Comparison of ENCODE assay signal across 19 cellular contexts in the genomic region with DNA sequence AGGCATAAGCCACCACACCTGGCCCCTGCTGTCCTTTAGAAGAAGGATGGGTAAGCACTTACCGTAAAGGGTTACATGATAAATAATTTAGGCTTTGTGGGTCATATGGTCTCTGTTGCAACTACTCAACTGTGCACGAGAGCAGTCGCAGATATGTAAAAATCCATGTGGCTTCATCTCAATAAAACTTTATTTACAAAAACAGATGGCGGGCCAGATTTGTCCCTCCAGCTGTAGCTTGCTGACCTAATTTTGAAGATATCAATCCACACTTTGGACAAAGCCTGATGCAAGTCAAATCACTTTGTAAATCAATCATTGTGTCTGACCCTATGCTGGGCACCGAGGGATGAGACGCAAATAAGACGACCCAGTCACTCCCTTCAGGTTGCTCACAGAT. TPM values are rescaled to one million over a fixed set of nuclear protein-coding genes. Genes with fewer than 3 reads are reported as not detected.
DNase-seq lines count a peak whose midpoint lies in the region; ATAC-seq, FAIRE-seq and TF ChIP-seq lines count a peak whose summit lies in the region.
"Had no signal": no experiment of that assay in that cellular context is flagged by ENCODE, and none has a peak within 500 bp of the region (broad histone marks: within the 10 kb centered on the region; RNA-seq: fewer than 3 reads in every experiment).

No MANE protein-coding gene starts in this region.

- in situ Hi-C loops in HepG2 (cut with HindIII; ENCODE audit: extremely low pct_ligation_motif_present, low pct_unique_long_range_greater_than_20kb) = no loop called here

- no peaks in the 10 kb centered on the region for H3K9me3 ChIP-seq in HepG2 (ENCODE audit: low read length)
- no peaks in the 10 kb centered on the region for H3K9me3 ChIP-seq in right lobe of liver
- no peaks in the 10 kb centered on the region for H3K9me3 ChIP-seq in esophagus muscularis mucosa
- H3K9me3 ChIP-seq: BLaER1 had no signal

- no peak overlapping the region for H3K4me3 ChIP-seq in HepG2 (replicated peaks in 1 of 3; ENCODE audit: insufficient read depth in 1 of 3, low read depth in 2 of 3, low read length in 3 of 3)
- no peak overlapping the region for H3K4me3 ChIP-seq in right lobe of liver
- no peak overlapping the region for H3K4me3 ChIP-seq in esophagus muscularis mucosa
- H3K4me3 ChIP-seq: BLaER1 had no signal

- CTCF ChIA-PET in HepG2 (lab: Yijun Ruan, JAX; ENCODE audit: low intra/inter-chr PET ratio, low total read pairs) = no interaction called here

- no peak for TF ChIP-seq RAD21 in HepG2 (CRISPR knock-in tag; IDR thresholded peaks at IDR 0.05)

- ATAC-seq in HepG2 (no peak), right lobe of liver (no peak)

- DNase-seq in DMS 273 (lab: John Stamatoyannopoulos, UW; ENCODE audit: unreplicated experiment) (peak; percentile 38), DMS 273 treated with DMSO at 0.1 percent for 48 hours (lab: John Stamatoyannopoulos, UW) (no peak), HepG2 (ENCODE audit: low spot score) (no peak), right lobe of liver (no peak), esophagus muscularis mucosa (ENCODE audit: extremely low spot score) (peak; percentile 75), GM19239 (ENCODE audit: insufficient read length, low spot score) (no peak), frontal cortex (ENCODE audit: low spot score in 2 of 2) (no peak)
- DNase-seq: CD4-positive, alpha-beta T cell; CD8-positive, alpha-beta memory T cell; DMS153; DND-41; HCEC 1CT had no signal

- no peak overlapping the region for H2AFZ ChIP-seq in HepG2 (ENCODE audit: low read length)

- TF ChIP-seq CTCF in HepG2 (CRISPR knock-in tag; IDR thresholded peaks at IDR 0.05) (no peak), right lobe of liver (IDR thresholded peaks at IDR 0.05) (no peak), esophagus muscularis mucosa (IDR thresholded peaks at IDR 0.05) (no peak)

- no peak overlapping the region for H3K9ac ChIP-seq in HepG2 (ENCODE audit: insufficient read depth, low read depth, low read length)
- H3K9ac ChIP-seq: BLaER1 had no signal

- WGBS in HepG2 (ENCODE audit: low lambda C conversion rate) = 60% methylated on average over 7 of the region's 7 CpGs
- WGBS in right lobe of liver (ENCODE audit: insufficient coverage, low coverage, low lambda C conversion rate, missing lambda C conversion rate) = 91% methylated on average over 7 of the region's 7 CpGs
- 81% methylated on average over 7 of the region's 7 CpGs for WGBS in esophagus muscularis mucosa

- intact Hi-C loops in HepG2 (cut with micrococcal nuclease; ENCODE audit: unreplicated experiment) (no loop called here), right lobe of liver (cut with DNase I) (no loop called here), esophagus muscularis mucosa (cut with DNase I) (no loop called here)

- H3K27ac ChIP-seq in HepG2 (ENCODE audit: extremely low read length, insufficient read depth, low read length) (no peak overlapping the region), right lobe of liver (no peak overlapping the region), esophagus muscularis mucosa (replicated peaks in 1 of 4) (no peak overlapping the region)
- H3K27ac ChIP-seq: 22Rv1, BLaER1, C4-2B had no signal

- TF ChIP-seq EP300 in HepG2 (IDR thresholded peaks at IDR 0.05; ENCODE audit: low read depth in 2 of 2, low read length in 2 of 2) (no peak), HepG2 (CRISPR knock-in tag; IDR thresholded peaks at IDR 0.05; ENCODE audit: borderline replicate concordance) (no peak), esophagus muscularis mucosa (IDR thresholded peaks at IDR 0.05) (no peak)

- peaks cover 8 to 31% of the 10 kb centered on the region in 2 experiments; a peak in 3 of 5 replicates for H3K27me3 ChIP-seq in HepG2 (ENCODE audit: control insufficient read depth in 1 of 2, insufficient read depth in 2 of 2, low read length in 2 of 2)
- no peaks in the 10 kb centered on the region for H3K27me3 ChIP-seq in right lobe of liver
- peaks cover 0 to 26% (median 0%) of the 10 kb centered on the region in 4 donors for H3K27me3 ChIP-seq in esophagus muscularis mucosa
- H3K27me3 ChIP-seq: BLaER1 had no signal

- no peaks in the 10 kb centered on the region for H4K20me1 ChIP-seq in HepG2 (ENCODE audit: insufficient read depth, low read length)
- H4K20me1 ChIP-seq: BLaER1 had no signal

- POLR2A ChIA-PET in HepG2 (lab: Yijun Ruan, JAX) = no interaction called here

- peaks cover 29% of the 10 kb centered on the region for H3K4me1 ChIP-seq in HepG2 (ENCODE audit: insufficient read depth, low read length)
- H3K4me1 ChIP-seq in right lobe of liver = no peaks in the 10 kb centered on the region
- H3K4me1 ChIP-seq in esophagus muscularis mucosa = no peaks in the 10 kb centered on the region

- FAIRE-seq in HepG2 (lab: Jason Lieb, UNC) (no peak), GM19239 (lab: Jason Lieb, UNC) (no peak), frontal cortex (lab: Jason Lieb, UNC) (no peak)
- FAIRE-seq: A204.1, D721Med, G401.6, H1 had no signal

- H3K36me3 ChIP-seq in HepG2 (replicated peaks in 1 of 2; ENCODE audit: control insufficient read depth in 1 of 2, insufficient read depth in 2 of 2, low read length in 2 of 2) (no peaks in the 10 kb centered on the region), right lobe of liver (no peaks in the 10 kb centered on the region), esophagus muscularis mucosa (no peaks in the 10 kb centered on the region)
- H3K36me3 ChIP-seq: BLaER1 had no signal

- no peaks in the 10 kb centered on the region for H3K79me2 ChIP-seq in HepG2 (ENCODE audit: insufficient read depth, low read length)

- TF ChIP-seq POLR2A in HepG2 (IDR thresholded peaks at IDR 0.05; ENCODE audit: insufficient read depth in 1 of 2, low read depth in 2 of 2, low read length in 2 of 2) (no peak), right lobe of liver (IDR thresholded peaks at IDR 0.05) (no peak), esophagus muscularis mucosa (IDR thresholded peaks at IDR 0.05; ENCODE audit: low read depth) (no peak)

- H3K4me2 ChIP-seq in HepG2 (ENCODE audit: low read depth, low read length) = no peak overlapping the region
- H3K4me2 ChIP-seq: BLaER1 had no signal

- BruUV-seq in HepG2 (replicated peaks; lab: Mats Ljungman, UMichigan) = no TSS peak

TF ChIP-seq in HepG2, 621 proteins besides CTCF, POLR2A, EP300 and RAD21 (continues in another document):
- no peak for TF ChIP-seq JARID2 (CRISPR knock-in tag; IDR thresholded peaks at IDR 0.05; ENCODE audit: insufficient replicate concordance)

RNA-seq across cellular contexts. Expression of gene TEKT5, which starts 12.1 kb away (rescaled TPM):
- total RNA-seq in HepG2 (2016; rRNA removed; fragmentation: Illumina TruSeq; extraction: Trizol) = not detected in 2 replicates
- not detected in 2 replicates for total RNA-seq in HepG2 (2016; cell fraction: cytosol; rRNA removed; fragmentation: Illumina TruSeq; extraction: Trizol; ENCODE audit: low read depth)
- not detected in 2 replicates for total RNA-seq in HepG2 (2016; cell fraction: insoluble cytoplasmic fraction; rRNA removed; fragmentation: Illumina TruSeq; extraction: Trizol)
- total RNA-seq in HepG2 (2016; cell fraction: membrane; rRNA removed; fragmentation: Illumina TruSeq; extraction: Trizol) = not detected in 2 replicates
- not detected in 2 replicates for total RNA-seq in HepG2 (2016; cell fraction: nucleus; rRNA removed; fragmentation: Illumina TruSeq; extraction: Trizol)
- 0.16 and 0.25 TPM in 2 replicates for polyA plus RNA-seq in HepG2 (2011; rRNA removed)
- 0.08 TPM in 1 of 2 replicates, not detected in the other for polyA plus RNA-seq in HepG2 (2011; cell fraction: cytosol; rRNA removed)
- polyA plus RNA-seq in HepG2 (2011; cell fraction: nucleus; rRNA removed) = 0.12 and 0.16 TPM in 2 replicates
- 0.39 and 0.84 TPM in 2 replicates for polyA plus RNA-seq in HepG2 (2012)
- polyA plus RNA-seq in HepG2 (2016; cell fraction: cytosol; fragmentation: Illumina TruSeq; extraction: Trizol; ENCODE audit: low read depth) = not detected in 2 replicates
- polyA plus RNA-seq in HepG2 (2016; cell fraction: insoluble cytoplasmic fraction; fragmentation: Illumina TruSeq; extraction: Trizol; ENCODE audit: low read depth) = not detected in 2 replicates
- not detected in 2 replicates for polyA plus RNA-seq in HepG2 (2016; cell fraction: membrane; fragmentation: Illumina TruSeq; extraction: Trizol; ENCODE audit: low read depth)
- polyA plus RNA-seq in HepG2 (2016; cell fraction: nucleus; fragmentation: Illumina TruSeq; extraction: Trizol; ENCODE audit: insufficient read depth, low read depth) = not detected in 2 replicates
- not detected in 2 replicates for polyA minus RNA-seq in HepG2 (2011; rRNA and poly(A)+ RNA removed; ENCODE audit: low replicate concordance)
- polyA minus RNA-seq in HepG2 (2011; cell fraction: cytosol; rRNA and poly(A)+ RNA removed) = not detected in 2 replicates
- 0.64 and 1.2 TPM in 2 replicates for polyA minus RNA-seq in HepG2 (2011; cell fraction: nucleus; rRNA and poly(A)+ RNA removed)
- 1 to 10 TPM in 1 of 6 experiments, under 1 TPM in 3, not detected in 2; 0.20 to 1.3 (median 0.69) TPM for total RNA-seq in right lobe of liver
- not detected for total RNA-seq in esophagus muscularis mucosa
- 1.6 TPM for total RNA-seq in frontal cortex
- total RNA-seq: CD4-positive, alpha-beta T cell; CD8-positive, alpha-beta memory T cell; H1 had no signal
- polyA plus RNA-seq: CD8-positive, alpha-beta memory T cell had no signal

Comparison
In these comparisons a context has a peak if more than half of its experiments do, and no peak if none do; other contexts are left out.
1. DNase-seq: peak in DMS 273 (single experiment) and esophagus muscularis mucosa (single experiment); none in DMS 273 treated with DMSO at 0.1 percent for 48 hours (single experiment), HepG2 (single experiment), right lobe of liver (0 of 3), GM19239 (single experiment) and frontal cortex (0 of 2).